In the genomic region with DNA sequence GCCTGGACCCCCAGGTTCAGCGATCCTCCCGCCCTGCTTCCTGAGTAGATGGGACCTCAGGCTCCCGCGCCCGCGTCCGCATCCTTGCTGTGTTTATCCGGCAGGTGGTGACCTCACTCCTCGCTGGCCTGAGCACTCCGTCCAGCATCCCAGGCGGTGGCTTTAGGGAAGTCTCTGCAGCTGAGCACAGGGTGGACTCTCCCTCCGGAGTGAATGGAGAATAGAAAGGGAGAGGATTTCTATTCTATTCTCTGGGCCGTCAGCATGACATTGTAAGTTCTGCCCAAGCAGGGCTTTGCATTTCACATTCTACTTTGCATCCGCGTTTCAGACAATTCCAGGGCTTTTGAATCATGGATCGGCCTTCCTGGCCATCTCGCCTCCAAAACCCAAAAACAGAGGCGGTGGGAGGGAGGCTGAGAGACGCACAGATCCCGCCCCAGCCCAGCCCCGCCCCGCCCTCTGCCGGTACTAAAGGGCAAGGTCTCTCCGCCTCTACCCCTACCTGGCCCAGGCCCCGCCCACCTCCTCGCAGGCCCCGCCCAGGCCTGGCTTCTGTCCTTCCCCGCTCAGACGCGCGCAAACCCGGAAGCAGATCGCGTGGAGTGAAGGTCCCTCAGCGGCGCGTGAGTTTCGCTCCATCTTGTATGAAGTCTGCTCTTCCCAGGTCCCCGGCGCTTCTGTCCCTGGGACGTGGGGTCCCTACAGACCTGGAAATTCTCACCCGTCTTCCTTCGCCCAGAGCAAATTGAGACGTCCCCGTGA, we compare ENCODE assay signal across 8 cellular contexts. TPM values are rescaled to one million over a fixed set of nuclear protein-coding genes. Genes with fewer than 3 reads are reported as not detected.
DNase-seq lines count a peak whose midpoint lies in the region; ATAC-seq and TF ChIP-seq lines count a peak whose summit lies in the region.

A gene (plus strand): TSS at position 572 of the 765 bp plus-strand sequence. CDS start 6,577 bp downstream, outside the sequence.

- no peaks in the 10 kb centered on the region for H3K27me3 ChIP-seq in right lobe of liver

- no peaks in the 10 kb centered on the region for H3K9me3 ChIP-seq in right lobe of liver

- H3K4me3 ChIP-seq in right lobe of liver: peak within 1 kb of the TSS; percentile 32 to 70 (median 58)

- 0% methylated on average over 12 of the region's 45 CpGs for WGBS in right lobe of liver (ENCODE audit: insufficient coverage, low coverage, low lambda C conversion rate, missing lambda C conversion rate)

- ATAC-seq in GM19025 (IDR thresholded peaks at IDR 0.05; ENCODE audit: low read depth, unreplicated experiment) (peak; percentile 97), HG03280 (IDR thresholded peaks at IDR 0.05; ENCODE audit: unreplicated experiment) (peak; percentile 100), right lobe of liver (peak; percentile 100)

- no peaks in the 10 kb centered on the region for H3K36me3 ChIP-seq in right lobe of liver

- H3K27ac ChIP-seq in right lobe of liver: no peak within 1 kb of the TSS

- intact Hi-C loops in right lobe of liver (cut with DNase I): no loop called here

- TF ChIP-seq POLR2A in right lobe of liver (IDR thresholded peaks at IDR 0.05): no peak

- DNase-seq in AG20443 (ENCODE audit: low spot score): peak; percentile 89
- peak; percentile 67 for DNase-seq in NCI-H510A (lab: John Stamatoyannopoulos, UW)
- DNase-seq in activated CD4-positive, alpha-beta T cell treated with anti-CD3 and anti-CD28 coated beads, Interleukin-2, amount 50 U/mL, for 1 hour: peak; percentile 98
- DNase-seq in dermis blood vessel endothelial cell: peak; percentile 84
- peak; percentile 86 to 93 (median 90) for DNase-seq in right lobe of liver
- DNase-seq in stimulated activated CD4-positive, alpha-beta T cell treated with anti-CD3 and anti-CD28 coated beads, Interleukin-4, amount 100 ng/mL, for 24 hours: peak; percentile 96

- peaks cover 0 to 3% (median 0%) of the 10 kb centered on the region in 4 donors for H3K4me1 ChIP-seq in right lobe of liver

- peak in 2 of 4 donors; percentile 18 to 21 for TF ChIP-seq CTCF in right lobe of liver (IDR thresholded peaks at IDR 0.05)

RNA-seq across cellular contexts. Expression of the gene that starts here (rescaled TPM):
- total RNA-seq in dermis blood vessel endothelial cell (9.9 and 11.9 TPM in 2 replicates), right lobe of liver (1 to 10 TPM; 1.7 to 3.7 (median 2.2) TPM)
